In the genomic region with DNA sequence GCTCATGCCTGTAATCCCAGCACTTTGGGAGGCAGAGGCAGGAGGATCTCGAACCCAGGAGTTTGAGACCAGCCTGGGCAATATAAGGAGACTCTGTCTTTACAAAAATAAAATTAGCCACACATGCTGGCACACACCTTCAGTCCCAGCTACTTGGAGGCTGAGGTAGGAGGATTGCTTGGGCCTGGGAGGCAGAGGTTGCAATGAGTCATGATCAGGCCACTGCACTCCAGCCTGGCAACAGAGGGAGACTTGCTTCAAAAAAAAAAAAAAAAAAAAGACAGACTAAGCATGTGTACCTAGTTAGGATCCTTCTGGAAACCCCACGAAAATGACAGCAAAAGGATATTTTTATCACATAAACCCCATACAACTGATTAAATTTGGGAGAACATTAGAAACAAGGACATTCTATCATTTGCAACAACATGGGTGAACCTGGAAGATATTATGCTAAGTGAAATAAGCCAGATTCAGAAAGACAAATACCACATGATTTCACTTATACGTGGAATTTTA, we compare ENCODE assay signal across 20 cellular contexts. TPM values are rescaled to one million over a fixed set of nuclear protein-coding genes. Genes with fewer than 3 reads are reported as not detected.
DNase-seq lines count a peak whose midpoint lies in the region; ATAC-seq and TF ChIP-seq lines count a peak whose summit lies in the region.
"Had no signal": no experiment of that assay in that cellular context is flagged by ENCODE, and none has a peak within 500 bp of the region (broad histone marks: within the 10 kb centered on the region; RNA-seq: fewer than 3 reads in every experiment).

No MANE protein-coding gene starts in this region.

- no peaks in the 10 kb centered on the region for H3K27me3 Mint-ChIP-seq in stimulated activated naive B cell treated with anti-CD40 and anti-IgM and Interleukin-4, amounts not matched to agents 10 μg/mL and 1 μg/mL and 100 μg/mL, for 72 hours
- no peaks in the 10 kb centered on the region for H3K27me3 Mint-ChIP-seq in T-helper 17 cell

- peak overlapping the region; percentile 38 for H3K27ac Mint-ChIP-seq in stimulated activated naive B cell treated with anti-CD40 and anti-IgM and Interleukin-4, amounts not matched to agents 10 μg/mL and 1 μg/mL and 100 μg/mL, for 72 hours
- no peak overlapping the region for H3K27ac Mint-ChIP-seq in T-helper 17 cell

- H3K36me3 Mint-ChIP-seq in stimulated activated naive B cell treated with anti-CD40 and anti-IgM and Interleukin-4, amounts not matched to agents 10 μg/mL and 1 μg/mL and 100 μg/mL, for 72 hours, result peaks cover 5 to 18% of the 10 kb centered on the region in 2 donors
- H3K36me3 Mint-ChIP-seq in T-helper 17 cell (ENCODE audit: low read depth), result peaks cover 2% of the 10 kb centered on the region

- ATAC-seq in stimulated activated naive B cell treated with anti-CD40 and anti-IgM and Interleukin-4, amounts not matched to agents 10 μg/mL and 1 μg/mL and 100 μg/mL, for 72 hours (replicated peaks), result no peak
- ATAC-seq in GM18867 (IDR thresholded peaks at IDR 0.05; ENCODE audit: unreplicated experiment), result no peak
- no peak for ATAC-seq in T-helper 17 cell
- ATAC-seq in HG03439 (IDR thresholded peaks at IDR 0.05; ENCODE audit: unreplicated experiment), result no peak

- DNase-seq in OCI-M1 (lab: John Stamatoyannopoulos, UW) (peak; percentile 50), breast epithelium (ENCODE audit: low spot score in 2 of 2) (no peak), T-helper 17 cell (no peak)
- no peak for DNase-seq in stimulated activated naive B cell treated with anti-CD40 and anti-IgM and Interleukin-4, amounts not matched to agents 10 μg/mL and 1 μg/mL and 100 μg/mL, for 72 hours
- DNase-seq: AML-193, COR-L47, DMS153, H7, MV-4-11, NCI-H1417 treated with DMSO at 0.1 percent for 48 hours, NCI-H1930, NCI-H2171, NCI-H446 treated with DMSO at 0.1 percent for 48 hours, NCI-H748 treated with DMSO at 0.1 percent for 48 hours, PC-9 had no signal

- H3K79me2 ChIP-seq in DOHH2 (ENCODE audit: control insufficient read depth, low read length), result no peaks in the 10 kb centered on the region

- TF ChIP-seq POLR2A in breast epithelium (IDR thresholded peaks at IDR 0.05), result no peak

- peak overlapping the region; percentile 2 for H3K4me2 ChIP-seq in DOHH2 (ENCODE audit: low read length)
- H3K4me2 ChIP-seq: PC-9 had no signal

- H3K4me3 ChIP-seq in DOHH2 (ENCODE audit: low read length) (no peak overlapping the region), breast epithelium (no peak overlapping the region)
- H3K4me3 ChIP-seq: PC-9, SJSA1 had no signal

- H3K4me1 ChIP-seq in DOHH2 (ENCODE audit: control insufficient read depth, low read length) (peaks cover 88% of the 10 kb centered on the region), breast epithelium (no peaks in the 10 kb centered on the region)
- H3K4me1 ChIP-seq: SJSA1 had no signal

- H3K27ac ChIP-seq in DOHH2 (ENCODE audit: low read depth, low read length) (peak overlapping the region; percentile 96), breast epithelium (peak overlapping the region; percentile 29 to 33)
- H3K27ac ChIP-seq: HL-60, PC-9, SJSA1 had no signal

- no peak overlapping the region for H3K4me3 Mint-ChIP-seq in stimulated activated naive B cell treated with anti-CD40 and anti-IgM and Interleukin-4, amounts not matched to agents 10 μg/mL and 1 μg/mL and 100 μg/mL, for 72 hours
- H3K4me3 Mint-ChIP-seq in T-helper 17 cell, result no peak overlapping the region

- H3K9me3 ChIP-seq in DOHH2 (ENCODE audit: control insufficient read depth, insufficient read depth, low read length), result peaks cover 7% of the 10 kb centered on the region; the same call in 1 of the 2 replicates
- H3K9me3 ChIP-seq in breast epithelium, result peaks cover 7 to 16% of the 10 kb centered on the region in 2 donors
- no peaks in the 10 kb centered on the region for H3K9me3 ChIP-seq in T-helper 17 cell (ENCODE audit: control insufficient read depth, low read length, poor library complexity, severe bottlenecking)
- H3K9me3 ChIP-seq: SJSA1 had no signal

- TF ChIP-seq CTCF in DOHH2 (IDR thresholded peaks at IDR 0.05; ENCODE audit: low read depth, low read length, poor library complexity, severe bottlenecking) (no peak), breast epithelium (IDR thresholded peaks at IDR 0.05) (no peak)

- peaks cover 24% of the 10 kb centered on the region for H3F3A ChIP-seq in DOHH2 (ENCODE audit: control insufficient read depth, insufficient read depth)

- no peaks in the 10 kb centered on the region for H4K20me1 ChIP-seq in DOHH2 (ENCODE audit: control insufficient read depth, insufficient read depth, low read depth, low read length)

- peaks cover 47 to 69% of the 10 kb centered on the region in 2 donors for H3K4me1 Mint-ChIP-seq in stimulated activated naive B cell treated with anti-CD40 and anti-IgM and Interleukin-4, amounts not matched to agents 10 μg/mL and 1 μg/mL and 100 μg/mL, for 72 hours
- peaks cover 17% of the 10 kb centered on the region for H3K4me1 Mint-ChIP-seq in T-helper 17 cell

- H3K36me3 ChIP-seq in DOHH2 (ENCODE audit: control insufficient read depth, low read length) (peaks cover 4% of the 10 kb centered on the region), breast epithelium (no peaks in the 10 kb centered on the region)
- H3K36me3 ChIP-seq: SJSA1 had no signal

- intact Hi-C loops in breast epithelium (cut with DNase I; ENCODE audit: low total_unique reads), result loop anchor here (5.0 to 10.0 kb wide), 2 partner anchors 118 to 620 kb away; no protein-coding TSS in a partner anchor

- H3K27me3 ChIP-seq in DOHH2 (ENCODE audit: control insufficient read depth, low read length) (no peaks in the 10 kb centered on the region), breast epithelium (no peaks in the 10 kb centered on the region)
- H3K27me3 ChIP-seq: SJSA1 had no signal

- peaks cover 6 to 9% of the 10 kb centered on the region in 2 donors for H3K9me3 Mint-ChIP-seq in stimulated activated naive B cell treated with anti-CD40 and anti-IgM and Interleukin-4, amounts not matched to agents 10 μg/mL and 1 μg/mL and 100 μg/mL, for 72 hours

- H3K9me2 ChIP-seq in DOHH2 (replicated peaks; ENCODE audit: control insufficient read depth, low read length), result no peaks in the 10 kb centered on the region

RNA-seq across cellular contexts. Expression of a gene that starts 44.9 kb away (rescaled TPM):
- 10 to 100 TPM in 2 of 3 donors, 1 to 10 TPM in 1; 9.1 to 23.6 (median 21.8) TPM for total RNA-seq in breast epithelium
- 1 to 10 TPM; 6.5 to 8.6 TPM for total RNA-seq in T-helper 17 cell

RNA-seq across cellular contexts. Expression of a gene that starts 44.9 kb away (rescaled TPM):
- total RNA-seq in breast epithelium (10 to 100 TPM; 18.7 to 21.5 (median 21.0) TPM), T-helper 17 cell (10 to 100 TPM; 25.9 to 31.5 TPM)

RNA-seq across cellular contexts. Expression of a gene that starts 50.1 kb away (rescaled TPM):
- total RNA-seq in breast epithelium (10 to 100 TPM; 56.9 to 96.2 (median 83.2) TPM), T-helper 17 cell (10 to 100 TPM; 50.7 to 78.4 TPM)
